In the genomic region with DNA sequence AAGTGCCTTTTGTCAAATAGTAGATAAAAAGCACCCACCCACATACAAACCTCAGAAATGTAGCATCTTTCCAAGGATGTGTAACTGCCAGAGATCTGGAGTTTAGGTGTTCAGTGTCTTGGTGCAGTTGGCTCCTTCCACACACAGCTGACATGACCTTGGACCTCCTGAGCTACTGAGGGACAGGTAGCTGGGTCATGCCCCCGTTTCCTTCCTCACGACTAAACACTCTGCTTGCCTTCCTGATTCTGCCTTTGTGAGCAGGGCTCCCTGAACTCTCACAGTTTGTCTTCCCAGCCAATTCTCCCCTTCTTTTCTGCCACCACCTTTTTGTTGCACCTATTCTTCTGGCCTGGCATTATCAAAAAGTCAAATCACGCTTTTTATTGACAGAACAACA, we compare ENCODE assay signal across 1 cellular context.
TF ChIP-seq lines count a peak whose summit lies in the region.

No MANE protein-coding gene starts in this region.

TF ChIP-seq in liver, 16 proteins besides CTCF, POLR2A, EP300 and RAD21:
- TF ChIP-seq, protein P1, sequence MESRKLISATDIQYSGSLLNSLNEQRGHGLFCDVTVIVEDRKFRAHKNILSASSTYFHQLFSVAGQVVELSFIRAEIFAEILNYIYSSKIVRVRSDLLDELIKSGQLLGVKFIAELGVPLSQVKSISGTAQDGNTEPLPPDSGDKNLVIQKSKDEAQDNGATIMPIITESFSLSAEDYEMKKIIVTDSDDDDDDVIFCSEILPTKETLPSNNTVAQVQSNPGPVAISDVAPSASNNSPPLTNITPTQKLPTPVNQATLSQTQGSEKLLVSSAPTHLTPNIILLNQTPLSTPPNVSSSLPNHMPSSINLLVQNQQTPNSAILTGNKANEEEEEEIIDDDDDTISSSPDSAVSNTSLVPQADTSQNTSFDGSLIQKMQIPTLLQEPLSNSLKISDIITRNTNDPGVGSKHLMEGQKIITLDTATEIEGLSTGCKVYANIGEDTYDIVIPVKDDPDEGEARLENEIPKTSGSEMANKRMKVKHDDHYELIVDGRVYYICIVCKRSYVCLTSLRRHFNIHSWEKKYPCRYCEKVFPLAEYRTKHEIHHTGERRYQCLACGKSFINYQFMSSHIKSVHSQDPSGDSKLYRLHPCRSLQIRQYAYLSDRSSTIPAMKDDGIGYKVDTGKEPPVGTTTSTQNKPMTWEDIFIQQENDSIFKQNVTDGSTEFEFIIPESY (IDR thresholded peaks at IDR 0.05) = no peak
- TF ChIP-seq, protein P2, sequence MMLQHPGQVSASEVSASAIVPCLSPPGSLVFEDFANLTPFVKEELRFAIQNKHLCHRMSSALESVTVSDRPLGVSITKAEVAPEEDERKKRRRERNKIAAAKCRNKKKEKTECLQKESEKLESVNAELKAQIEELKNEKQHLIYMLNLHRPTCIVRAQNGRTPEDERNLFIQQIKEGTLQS (IDR thresholded peaks at IDR 0.05) = no peak
- TF ChIP-seq NR2F2 (IDR thresholded peaks at IDR 0.05) = no peak
